13 cellular contexts compared by ENCODE assay signal in the genomic region with DNA sequence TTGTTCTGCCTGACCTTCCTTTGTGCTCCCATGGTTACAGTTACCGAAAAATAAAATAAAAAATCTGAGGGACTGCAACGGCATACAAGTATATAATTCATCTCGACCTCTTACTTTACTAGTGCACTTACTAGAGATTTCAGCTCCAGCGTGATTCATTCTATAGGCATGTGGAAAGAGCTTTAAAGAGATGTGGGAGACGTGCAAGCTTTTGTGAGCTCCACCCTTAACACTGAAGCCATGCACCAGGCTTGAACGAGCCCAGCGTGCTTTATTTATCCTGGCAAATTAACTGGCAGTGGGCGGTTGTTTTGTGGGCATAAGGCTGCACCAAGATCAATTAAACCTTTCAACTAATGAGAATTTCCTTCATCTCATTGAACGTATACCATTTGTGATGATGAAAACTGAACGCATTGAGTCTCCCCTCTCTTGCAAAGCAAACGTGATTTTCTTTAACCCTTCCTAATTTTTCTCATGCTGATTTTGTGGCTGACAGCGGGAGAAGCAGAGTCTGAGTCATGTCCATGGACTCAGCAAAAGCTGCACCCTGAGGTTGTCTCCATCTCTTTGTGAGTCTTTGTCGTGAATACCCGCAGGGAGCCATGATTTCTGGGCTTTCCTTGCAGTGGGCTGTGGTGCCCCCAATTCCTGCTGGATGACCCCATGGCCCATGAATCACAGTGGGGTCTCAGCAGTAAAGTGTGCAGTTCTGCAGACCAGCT.
A peak's percentile ranks its signal among the peaks of the same experiment; 100 is the strongest.
DNase-seq lines count a peak whose midpoint lies in the region; ATAC-seq and FAIRE-seq lines count a peak whose summit lies in the region.
"Had no signal": no experiment of that assay in that cellular context is flagged by ENCODE, and none has a peak within 500 bp of the region (broad histone marks: within the 10 kb centered on the region; RNA-seq: fewer than 3 reads in every experiment).

No MANE protein-coding gene starts in this region.

- H2BK120ac ChIP-seq in mesenchymal stem cell (ENCODE audit: low read depth, low read length) = peak overlapping the region; percentile 73

- H3K14ac ChIP-seq in mesenchymal stem cell (ENCODE audit: low read length in 2 of 2) = no peak overlapping the region

- H3K27ac Mint-ChIP-seq in T-helper 17 cell = no peak overlapping the region
- H3K27ac Mint-ChIP-seq: activated CD8-positive, alpha-beta memory T cell treated with anti-CD3 and anti-CD28 coated beads, Interleukin-2, amount 10 ng/mL, durations not matched to agents 7 days and 5 days had no signal

- no peak overlapping the region for H2BK5ac ChIP-seq in mesenchymal stem cell (ENCODE audit: low read depth, low read length, poor library complexity, severe bottlenecking)

- 3% methylated on average over 7 of the region's 14 CpGs for WGBS in mesenchymal stem cell

- no peak overlapping the region for H3K23ac ChIP-seq in mesenchymal stem cell (ENCODE audit: low read length in 2 of 2)

- H4K8ac ChIP-seq in mesenchymal stem cell (ENCODE audit: low read length) = no peak overlapping the region

- H3K27me3 ChIP-seq in ACC112 (ENCODE audit: insufficient read depth, low read length) (no peaks in the 10 kb centered on the region), mesenchymal stem cell (ENCODE audit: control insufficient read depth in 1 of 2, insufficient read depth in 1 of 2, low read length in 2 of 2) (no peaks in the 10 kb centered on the region)
- H3K27me3 ChIP-seq: sigmoid colon had no signal

- H3K4me1 Mint-ChIP-seq in T-helper 17 cell = no peaks in the 10 kb centered on the region
- H3K4me1 Mint-ChIP-seq: activated CD8-positive, alpha-beta memory T cell treated with anti-CD3 and anti-CD28 coated beads, Interleukin-2, amount 10 ng/mL, durations not matched to agents 7 days and 5 days had no signal

- H3K27ac ChIP-seq in ACC112 (ENCODE audit: low read depth, low read length) = peak overlapping the region; percentile 82
- peak overlapping the region; percentile 87 for H3K27ac ChIP-seq in mesenchymal stem cell (ENCODE audit: low read length, poor library complexity, severe bottlenecking)
- H3K27ac ChIP-seq: KMS-11, lower lobe of right lung, sigmoid colon had no signal

- H3K9me3 ChIP-seq in mesenchymal stem cell (ENCODE audit: control insufficient read depth, low read length) (no peaks in the 10 kb centered on the region), T-helper 17 cell (ENCODE audit: control insufficient read depth, low read length, poor library complexity, severe bottlenecking) (no peaks in the 10 kb centered on the region)
- H3K9me3 ChIP-seq: lower lobe of right lung, sigmoid colon had no signal

- H3K4me1 ChIP-seq in ACC112 (ENCODE audit: control insufficient read depth, insufficient read depth, low read length, unreplicated experiment) (peaks cover 15% of the 10 kb centered on the region), mesenchymal stem cell (ENCODE audit: control insufficient read depth, insufficient read depth, low read depth, low read length) (peaks cover 1% of the 10 kb centered on the region)
- H3K4me1 ChIP-seq: lower lobe of right lung, sigmoid colon had no signal

- ATAC-seq in activated CD4-positive, CD25-positive, alpha-beta regulatory T cell treated with anti-CD3 and anti-CD28 coated beads, Interleukin-2, amount 50 U/mL, for 24 hours = no peak
- ATAC-seq in T-helper 17 cell = no peak
- ATAC-seq: activated CD8-positive, alpha-beta memory T cell treated with anti-CD3 and anti-CD28 coated beads, Interleukin-2, amount 10 ng/mL, durations not matched to agents 7 days and 5 days; lower lobe of right lung had no signal

- peak overlapping the region; percentile 48 to 79 for H3K18ac ChIP-seq in mesenchymal stem cell (ENCODE audit: low read depth in 1 of 2, low read length in 2 of 2)

- no peaks in the 10 kb centered on the region for H3K36me3 Mint-ChIP-seq in T-helper 17 cell (ENCODE audit: low read depth)
- H3K36me3 Mint-ChIP-seq: activated CD8-positive, alpha-beta memory T cell treated with anti-CD3 and anti-CD28 coated beads, Interleukin-2, amount 10 ng/mL, durations not matched to agents 7 days and 5 days had no signal

- H4K91ac ChIP-seq in mesenchymal stem cell (ENCODE audit: low read length) = peak overlapping the region; percentile 75

- H3K36me3 ChIP-seq in ACC112 (ENCODE audit: insufficient read depth, low read length) = no peaks in the 10 kb centered on the region
- no peaks in the 10 kb centered on the region for H3K36me3 ChIP-seq in mesenchymal stem cell (ENCODE audit: control insufficient read depth in 1 of 2, insufficient read depth in 2 of 2, low read depth in 1 of 2, low read length in 2 of 2)
- H3K36me3 ChIP-seq: lower lobe of right lung, sigmoid colon had no signal

- no peaks in the 10 kb centered on the region for H3K79me1 ChIP-seq in mesenchymal stem cell (replicated peaks; ENCODE audit: low read length, poor library complexity, severe bottlenecking)

- H2BK15ac ChIP-seq in mesenchymal stem cell (ENCODE audit: low read depth, poor library complexity, severe bottlenecking) = no peak overlapping the region

- no peak overlapping the region for H3K4me3 Mint-ChIP-seq in T-helper 17 cell
- H3K4me3 Mint-ChIP-seq: activated CD8-positive, alpha-beta memory T cell treated with anti-CD3 and anti-CD28 coated beads, Interleukin-2, amount 10 ng/mL, durations not matched to agents 7 days and 5 days had no signal

- H2BK12ac ChIP-seq in mesenchymal stem cell (ENCODE audit: low read length in 2 of 2) = peak overlapping the region in 1 of 2 experiments; percentile 31

- no peak overlapping the region for H2AK5ac ChIP-seq in mesenchymal stem cell (ENCODE audit: low read length, severe bottlenecking)

- peak; percentile 90 for FAIRE-seq in HTR-8/SVneo (lab: Jason Lieb, UNC)

- H3K27me3 Mint-ChIP-seq in T-helper 17 cell = no peaks in the 10 kb centered on the region
- H3K27me3 Mint-ChIP-seq: activated CD8-positive, alpha-beta memory T cell treated with anti-CD3 and anti-CD28 coated beads, Interleukin-2, amount 10 ng/mL, durations not matched to agents 7 days and 5 days had no signal

- no peaks in the 10 kb centered on the region for H3K79me2 ChIP-seq in ACC112 (ENCODE audit: control insufficient read depth, insufficient read depth, low read length, unreplicated experiment)

- H3K4me2 ChIP-seq in mesenchymal stem cell (ENCODE audit: low read length, poor library complexity, severe bottlenecking) = no peak overlapping the region
- H3K4me2 ChIP-seq: KMS-11 had no signal

- peak overlapping the region in 1 of 2 experiments; percentile 7 for H3K4ac ChIP-seq in mesenchymal stem cell (ENCODE audit: low read depth in 1 of 2, low read length in 2 of 2)

- DNase-seq in HTR-8/SVneo (ENCODE audit: insufficient read length, low spot score) (no peak), astrocyte of the hippocampus (ENCODE audit: low read depth, low spot score) (peak; percentile 80), mesenchymal stem cell (peak; percentile 87), ureter (ENCODE audit: low spot score) (no peak), GM19238 (ENCODE audit: insufficient read length, low spot score) (no peak), T-helper 17 cell (no peak)
- DNase-seq: activated CD8-positive, alpha-beta memory T cell treated with anti-CD3 and anti-CD28 coated beads, Interleukin-2, amount 10 ng/mL, durations not matched to agents 7 days and 5 days; anterior cingulate cortex; lower lobe of right lung; sigmoid colon had no signal

- H2AFZ ChIP-seq in ACC112 (ENCODE audit: low read length, unreplicated experiment) (no peak overlapping the region), mesenchymal stem cell (ENCODE audit: low read depth, low read length) (no peak overlapping the region)

- H3K9ac ChIP-seq in mesenchymal stem cell (ENCODE audit: low read length) = peak overlapping the region; percentile 69
- H3K9ac ChIP-seq: KMS-11 had no signal

- H3K4me3 ChIP-seq in ACC112 (ENCODE audit: low read depth, low read length) (peak overlapping the region; percentile 45; the same call in 1 of the 2 replicates), mesenchymal stem cell (ENCODE audit: insufficient read depth in 1 of 2, low read depth in 1 of 2, low read length in 2 of 2) (peak overlapping the region in 1 of 2 experiments; percentile 51)
- H3K4me3 ChIP-seq: lower lobe of right lung, sigmoid colon had no signal

Comparison
In these comparisons a context has a peak if more than half of its experiments do, and no peak if none do; other contexts are left out.
1. DNase-seq: peak in astrocyte of the hippocampus (single experiment) and mesenchymal stem cell (single experiment); none in HTR-8/SVneo (single experiment), ureter (single experiment), GM19238 (single experiment) and T-helper 17 cell (0 of 3).